In the genomic region with DNA sequence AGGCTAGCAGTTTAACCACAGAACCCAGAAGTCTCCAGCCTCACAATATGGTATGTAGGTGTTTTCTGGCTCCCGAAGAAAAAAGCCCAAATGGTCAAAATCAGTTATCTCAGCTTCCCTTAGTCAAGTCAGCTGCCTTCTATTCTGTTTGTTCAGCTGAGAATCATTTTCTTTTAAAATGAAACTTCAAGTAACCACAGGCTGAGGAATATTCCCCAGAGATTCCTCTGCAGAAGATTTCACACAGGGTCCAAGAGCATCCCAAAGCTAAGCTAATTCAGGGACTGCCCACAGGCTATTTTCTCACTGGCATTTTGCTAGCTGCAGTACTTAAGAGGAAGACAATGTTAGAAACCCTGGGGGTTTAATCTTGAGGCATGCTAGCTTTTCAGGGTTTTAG, we compare ENCODE assay signal across 29 cellular contexts.
DNase-seq lines count a peak whose midpoint lies in the region; ATAC-seq and TF ChIP-seq lines count a peak whose summit lies in the region.
"Had no signal": no experiment of that assay in that cellular context is flagged by ENCODE, and none has a peak within 500 bp of the region (broad histone marks: within the 10 kb centered on the region; RNA-seq: fewer than 3 reads in every experiment).

No MANE protein-coding gene starts in this region.

- H2AFZ ChIP-seq in fibroblast of lung (ENCODE audit: low read length): no peak overlapping the region

- H3K9me3 ChIP-seq in BLaER1 treated with 17β-estradiol and CSF1 and Interleukin-3, amounts not matched to agents 10 nM and 100 nM (replicated peaks in 1 of 11): no peaks in the 10 kb centered on the region
- no peaks in the 10 kb centered on the region for H3K9me3 ChIP-seq in fibroblast of lung (ENCODE audit: control insufficient read depth, insufficient read depth, low read depth, low read length)
- H3K9me3 ChIP-seq: BE2C, breast epithelium, esophagus muscularis mucosa, left ventricle myocardium inferior had no signal

- H3K79me2 ChIP-seq in fibroblast of lung (ENCODE audit: control insufficient read depth, insufficient read depth, low read length): no peaks in the 10 kb centered on the region

- no peaks in the 10 kb centered on the region for H4K20me1 ChIP-seq in BLaER1 treated with 17β-estradiol and CSF1 and Interleukin-3, amounts not matched to agents 10 nM and 100 nM
- H4K20me1 ChIP-seq in fibroblast of lung (ENCODE audit: control insufficient read depth, extremely low read depth, insufficient read depth, low read length): no peaks in the 10 kb centered on the region

- TF ChIP-seq CTCF in fibroblast of lung (conservative IDR thresholded peaks at IDR 0.05 in 1 of 2, IDR thresholded peaks at IDR 0.05 in 1 of 2; ENCODE audit: low read depth in 1 of 2, low read length in 2 of 2) (no peak), omental fat pad (IDR thresholded peaks at IDR 0.05) (no peak)

- no peaks in the 10 kb centered on the region for H3K36me3 ChIP-seq in BLaER1 treated with 17β-estradiol and CSF1 and Interleukin-3, amounts not matched to agents 10 nM and 100 nM
- H3K36me3 ChIP-seq in fibroblast of lung (ENCODE audit: control insufficient read depth, insufficient read depth, low read length): no peaks in the 10 kb centered on the region
- H3K36me3 ChIP-seq: BE2C, breast epithelium, esophagus muscularis mucosa, left ventricle myocardium inferior had no signal

- H3K27ac ChIP-seq in BLaER1 treated with 17β-estradiol and CSF1 and Interleukin-3, amounts not matched to agents 10 nM and 100 nM: no peak overlapping the region
- H3K27ac ChIP-seq in angular gyrus (ENCODE audit: low read depth, low read length) (peak overlapping the region; percentile 17), fibroblast of lung (ENCODE audit: insufficient read depth, low read length) (no peak overlapping the region)
- H3K27ac ChIP-seq: breast epithelium, esophagus muscularis mucosa, left ventricle myocardium inferior had no signal

- no peaks in the 10 kb centered on the region for H3K27me3 ChIP-seq in BLaER1 treated with 17β-estradiol and CSF1 and Interleukin-3, amounts not matched to agents 10 nM and 100 nM
- no peaks in the 10 kb centered on the region for H3K27me3 ChIP-seq in fibroblast of lung (ENCODE audit: control insufficient read depth, insufficient read depth, low read length)
- H3K27me3 ChIP-seq: BE2C, breast epithelium, esophagus muscularis mucosa had no signal

- 0 out of 22 replicates have a peak overlapping the region, but pooled peaks of 1 of the 11 experiments have one; percentile 1 for H3K9ac ChIP-seq in BLaER1 treated with 17β-estradiol and CSF1 and Interleukin-3, amounts not matched to agents 10 nM and 100 nM
- no peak overlapping the region for H3K9ac ChIP-seq in fibroblast of lung (ENCODE audit: insufficient read depth, low read length)

- ATAC-seq in omental fat pad (ENCODE audit: low FRiP score): no peak
- ATAC-seq: activated naive CD8-positive, alpha-beta T cell treated with anti-CD3 and anti-CD28 coated beads, Interleukin-2, amount 50 U/mL, for 24 hours; naive thymus-derived CD8-positive, alpha-beta T cell had no signal

- H3K4me3 ChIP-seq in BLaER1 treated with 17β-estradiol and CSF1 and Interleukin-3, amounts not matched to agents 10 nM and 100 nM: no peak overlapping the region
- no peak overlapping the region for H3K4me3 ChIP-seq in fibroblast of lung (replicated peaks in 1 of 4; ENCODE audit: control extremely low read depth in 1 of 4, insufficient read depth in 1 of 4, low read depth in 3 of 4, low read length in 4 of 4)
- H3K4me3 ChIP-seq: breast epithelium, esophagus muscularis mucosa, left ventricle myocardium inferior, smooth muscle cell had no signal

- DNase-seq in fibroblast of lung (ENCODE audit: low read depth in 2 of 2): peak; percentile 12 to 17
- peak; percentile 12 for DNase-seq in retina
- DNase-seq in NCI-H2107 (lab: John Stamatoyannopoulos, UW): no peak
- no peak for DNase-seq in RPMI8226
- DNase-seq in omental fat pad (ENCODE audit: low spot score): no peak
- DNase-seq in medulla oblongata (ENCODE audit: extremely low spot score): no peak
- DNase-seq: activated CD4-positive, alpha-beta T cell treated with anti-CD3 and anti-CD28 coated beads for 48 hours; activated gamma-delta T cell treated with Interleukin-2 at 50 U/mL for 16 hours; activated naive CD8-positive, alpha-beta T cell treated with anti-CD3 and anti-CD28 coated beads, Interleukin-2, amount 50 U/mL, for 24 hours; activated T-cell treated with anti-CD3 and anti-CD28 coated beads, Interleukin-2, amount 50 U/mL, for 1 hour; BE2C; COR-L47; cortex of kidney; endodermal cell; GDM1; H9; left ventricle myocardium inferior; naive thymus-derived CD8-positive, alpha-beta T cell; NCI-H1105; NCI-H2029; NCI-H446; occipital lobe; stimulated activated CD4-positive, alpha-beta T cell treated with anti-CD3 and anti-CD28 coated beads, Interleukin-2, amount 100 ng/mL, for 24 hours; trophoblast cell had no signal

- H3K4me2 ChIP-seq in BLaER1 treated with 17β-estradiol and CSF1 and Interleukin-3, amounts not matched to agents 10 nM and 100 nM: peak overlapping the region in 9 of 11 experiments; percentile 26 to 75 (median 56); a peak in 17 of 22 replicates
- H3K4me2 ChIP-seq in fibroblast of lung (ENCODE audit: extremely low read depth, insufficient read depth, low read length): no peak overlapping the region
- H3K4me2 ChIP-seq: smooth muscle cell had no signal

- H3K4me1 ChIP-seq in BLaER1 treated with 17β-estradiol and CSF1 and Interleukin-3, amounts not matched to agents 10 nM and 100 nM: peaks cover 0 to 17% (median 12%) of the 10 kb centered on the region in 10 experiments; a peak in 16 of 20 replicates
- no peaks in the 10 kb centered on the region for H3K4me1 ChIP-seq in fibroblast of lung (ENCODE audit: control insufficient read depth, extremely low read depth, insufficient read depth, low read length)
- H3K4me1 ChIP-seq: breast epithelium, esophagus muscularis mucosa, left ventricle myocardium inferior had no signal

Comparison
In these comparisons a context has a peak if more than half of its experiments do, and no peak if none do; other contexts are left out.
1. DNase-seq: peak in fibroblast of lung (2 of 2) and retina (single experiment); none in NCI-H2107 (single experiment), RPMI8226 (single experiment), omental fat pad (single experiment) and medulla oblongata (single experiment).